Comparison of ENCODE assay signal across 1 cellular context in genomic region chr20:23420943-23421925, GRCh38.
A peak's percentile ranks its signal among the peaks of the same experiment; 100 is the strongest.
TF ChIP-seq lines count a peak whose summit lies in the region.

TSS of gene NAPB (minus strand) at chr20:23421488. CDS start at chr20:23421402, 86 bp downstream.

TF ChIP-seq in K562, 482 proteins besides CTCF, POLR2A, EP300 and RAD21 (continued from another document and continues in another):
- peak in 1 of 2 experiments; percentile 55; a peak in 1 of 4 replicates for TF ChIP-seq MNT (conservative IDR thresholded peaks at IDR 0.05)
- TF ChIP-seq MYC (IDR thresholded peaks at IDR 0.05; ENCODE audit: low read depth, low read length) = no peak
- TF ChIP-seq MYC (CRISPR knock-in tag; IDR thresholded peaks at IDR 0.05; ENCODE audit: borderline replicate concordance, low read depth) = 0 out of 2 replicates have a peak, but pooled peaks have one; percentile 31
- TF ChIP-seq HMGXB4 (CRISPR knock-in tag; IDR thresholded peaks at IDR 0.05) = peak; percentile 57; the same call in 1 of the 2 replicates
- peak; percentile 43; the same call in 1 of the 2 replicates for TF ChIP-seq FOXK1 (CRISPR knock-in tag; IDR thresholded peaks at IDR 0.05; ENCODE audit: borderline replicate concordance)
- TF ChIP-seq TRIM28 (IDR thresholded peaks at IDR 0.05) = no peak
- TF ChIP-seq RBM15 (IDR thresholded peaks at IDR 0.05; ENCODE audit: insufficient read depth, low read length) = no peak
- no peak for TF ChIP-seq POLR2H (tag; IDR thresholded peaks at IDR 0.05; ENCODE audit: low read depth)
- peak; percentile 68 for TF ChIP-seq KDM5B (IDR thresholded peaks at IDR 0.05; ENCODE audit: insufficient replicate concordance, low read depth, low read length)
- TF ChIP-seq HMBOX1 (IDR thresholded peaks at IDR 0.05) = no peak
- TF ChIP-seq CXXC5 (CRISPR knock-in tag; IDR thresholded peaks at IDR 0.05) = peak; percentile 54; the same call in 1 of the 2 replicates
- no peak for TF ChIP-seq KDM4B (IDR thresholded peaks at IDR 0.05; ENCODE audit: borderline replicate concordance in 2 of 2, low read depth in 1 of 2)
- no peak for TF ChIP-seq AFF4 (CRISPR knock-in tag; IDR thresholded peaks at IDR 0.05)
- TF ChIP-seq FOXA1 (IDR thresholded peaks at IDR 0.05; ENCODE audit: borderline replicate concordance) = no peak
- peak; percentile 24; the same call in 1 of the 2 replicates for TF ChIP-seq EGR1 (conservative IDR thresholded peaks at IDR 0.05)
- TF ChIP-seq ZNF609 (CRISPR knock-in tag; IDR thresholded peaks at IDR 0.05; ENCODE audit: borderline replicate concordance) = no peak
- no peak for TF ChIP-seq HNRNPUL1 (IDR thresholded peaks at IDR 0.05; ENCODE audit: low read length)
- TF ChIP-seq HSF4 (CRISPR knock-in tag; IDR thresholded peaks at IDR 0.05; ENCODE audit: borderline replicate concordance) = no peak
- TF ChIP-seq CREB1 (IDR thresholded peaks at IDR 0.05) = peak; percentile 68; the same call in 1 of the 2 replicates
- peak; percentile 71; the same call in 1 of the 2 replicates for TF ChIP-seq CREB1 (CRISPR knock-in tag; IDR thresholded peaks at IDR 0.05)
- no peak for TF ChIP-seq ATF1 (CRISPR knock-in tag; IDR thresholded peaks at IDR 0.05)
- peak; percentile 65 for TF ChIP-seq ATF1 (tag; IDR thresholded peaks at IDR 0.05)
- TF ChIP-seq ZBTB8A (IDR thresholded peaks at IDR 0.05; ENCODE audit: partially characterized antibody) = no peak
- no peak for TF ChIP-seq ZNF174 (CRISPR knock-in tag; IDR thresholded peaks at IDR 0.05)
- TF ChIP-seq ZBTB2 (IDR thresholded peaks at IDR 0.05) = peak; percentile 84
- 0 out of 2 replicates have a peak, but pooled peaks have one; percentile 66 for TF ChIP-seq THAP12 (CRISPR knock-in tag; IDR thresholded peaks at IDR 0.05)
- no peak for TF ChIP-seq NR2C2 (CRISPR knock-in tag; IDR thresholded peaks at IDR 0.05)
- peak; percentile 74 for TF ChIP-seq NR2C2 (tag; IDR thresholded peaks at IDR 0.05)
- TF ChIP-seq POLR2AphosphoS2 (IDR thresholded peaks at IDR 0.05; ENCODE audit: low read length) = no peak
- 0 out of 4 replicates have a peak, but pooled peaks of 1 of the 2 experiments have one; percentile 41 for TF ChIP-seq UBTF (IDR thresholded peaks at IDR 0.05; ENCODE audit: borderline replicate concordance in 1 of 2, low read depth in 2 of 2, low read length in 2 of 2)
- peak; percentile 77 to 96 (median 96) for TF ChIP-seq YY1 (IDR thresholded peaks at IDR 0.05; ENCODE audit: borderline replicate concordance in 1 of 3, control insufficient read depth in 1 of 3, extremely low read depth in 1 of 3, insufficient read depth in 3 of 3, insufficient read length in 1 of 3, insufficient replicate concordance in 2 of 3, low read depth in 1 of 3, low read length in 2 of 3)
- no peak for TF ChIP-seq IRF2 (CRISPR knock-in tag; IDR thresholded peaks at IDR 0.05)
- TF ChIP-seq MCM2 (IDR thresholded peaks at IDR 0.05; ENCODE audit: low read depth) = no peak
- no peak for TF ChIP-seq ZBTB9 (CRISPR knock-in tag; IDR thresholded peaks at IDR 0.05)
- no peak for TF ChIP-seq C11orf30 (IDR thresholded peaks at IDR 0.05; ENCODE audit: low read depth)
- TF ChIP-seq TEAD1 (CRISPR knock-in tag; IDR thresholded peaks at IDR 0.05) = no peak
- TF ChIP-seq ZNF766 (CRISPR knock-in tag; conservative IDR thresholded peaks at IDR 0.05) = no peak
- no peak for TF ChIP-seq U2AF1 (optimal IDR thresholded peaks at IDR 0.05; ENCODE audit: low read depth, low read length)
